14 cellular contexts compared by ENCODE assay signal in genomic region chr7:66747385-66748126, GRCh38. TPM values are rescaled to one million over a fixed set of nuclear protein-coding genes. Genes with fewer than 3 reads are reported as not detected.
DNase-seq lines count a peak whose midpoint lies in the region; ATAC-seq and TF ChIP-seq lines count a peak whose summit lies in the region.
"Had no signal": no experiment of that assay in that cellular context is flagged by ENCODE, and none has a peak within 500 bp of the region (broad histone marks: within the 10 kb centered on the region; RNA-seq: fewer than 3 reads in every experiment).

No MANE protein-coding gene starts in this region.

- peaks cover 19 to 38% (median 27%) of the 10 kb centered on the region in 4 donors for H3K4me1 Mint-ChIP-seq in CD4-positive, alpha-beta memory T cell

- H3K4me1 ChIP-seq in OCI-LY1 (ENCODE audit: insufficient read depth, low read length, severe bottlenecking) (peaks cover 70% of the 10 kb centered on the region), hepatocyte (ENCODE audit: insufficient read depth) (peaks cover 4% of the 10 kb centered on the region), smooth muscle cell (ENCODE audit: low read depth) (peaks cover 11% of the 10 kb centered on the region)
- no peaks in the 10 kb centered on the region for H3K4me1 ChIP-seq in CD4-positive, alpha-beta memory T cell (ENCODE audit: insufficient read depth, low read length)

- no peak overlapping the region for H3K4me3 Mint-ChIP-seq in CD4-positive, alpha-beta memory T cell
- H3K4me3 Mint-ChIP-seq: activated CD8-positive, alpha-beta T cell treated with anti-CD3 and anti-CD28 coated beads, Interleukin-2, amount 10 ng/mL, durations not matched to agents 7 days and 5 days; activated T-helper 17 cell treated with anti-CD3 and anti-CD28 coated beads, Interleukin-2, amount 50 U/mL, for 72 hours; CD4-positive, CD25-positive, alpha-beta regulatory T cell; naive thymus-derived CD4-positive, alpha-beta T cell had no signal

- CTCF ChIA-PET in CD4-positive, alpha-beta memory T cell (lab: Charles Lee; ENCODE audit: partially characterized antibody), result interaction anchor here (1.1 kb wide), 1 partner anchor 180 kb away, joined by 4 read pairs; no protein-coding TSS in a partner anchor

- H3K9ac ChIP-seq in OCI-LY1 (ENCODE audit: low read length) (no peak overlapping the region), smooth muscle cell (ENCODE audit: low read depth) (no peak overlapping the region)

- in situ Hi-C loops in brain microvascular endothelial cell (cut with HindIII; ENCODE audit: low pct_ligation_motif_present, low sequenced_read_pairs), result no loop called here

- H3F3A ChIP-seq in OCI-LY1 (ENCODE audit: insufficient read depth, low read length), result no peaks in the 10 kb centered on the region; the same call in 1 of the 2 replicates
- no peaks in the 10 kb centered on the region for H3F3A ChIP-seq in smooth muscle cell (ENCODE audit: low read depth)

- H3K27ac ChIP-seq in OCI-LY1 (ENCODE audit: low read depth, low read length, poor library complexity, severe bottlenecking) (peak overlapping the region; percentile 53), hepatocyte (no peak overlapping the region), smooth muscle cell (ENCODE audit: low read depth) (peak overlapping the region; percentile 47), brain microvascular endothelial cell (no peak overlapping the region)
- H3K27ac ChIP-seq in CD4-positive, alpha-beta memory T cell (ENCODE audit: low read depth, low read length), result no peak overlapping the region
- H3K27ac ChIP-seq: foreskin keratinocyte had no signal

- H3K9me3 ChIP-seq in OCI-LY1 (ENCODE audit: low read length) (no peaks in the 10 kb centered on the region), hepatocyte (ENCODE audit: low read depth) (no peaks in the 10 kb centered on the region), smooth muscle cell (replicated peaks; ENCODE audit: low read depth) (no peaks in the 10 kb centered on the region)
- H3K9me3 ChIP-seq in CD4-positive, alpha-beta memory T cell (ENCODE audit: control insufficient read depth in 1 of 2, low read length in 2 of 2), result no peaks in the 10 kb centered on the region

- no peaks in the 10 kb centered on the region for H4K20me1 ChIP-seq in OCI-LY1 (ENCODE audit: insufficient read depth, low read length)
- peaks cover 57% of the 10 kb centered on the region for H4K20me1 ChIP-seq in hepatocyte (ENCODE audit: insufficient read depth, poor library complexity, severe bottlenecking)
- peaks cover 97% of the 10 kb centered on the region for H4K20me1 ChIP-seq in smooth muscle cell (ENCODE audit: low read depth)

- intact Hi-C loops in CD4-positive, alpha-beta memory T cell (cut with micrococcal nuclease), result loop anchor here (10.0 kb wide), 1 partner anchor 1953 kb away; the partner anchor contains the start of gene ZNF138

- no peak overlapping the region for H2AFZ ChIP-seq in OCI-LY1 (ENCODE audit: low read length)
- no peak overlapping the region for H2AFZ ChIP-seq in hepatocyte
- no peak overlapping the region for H2AFZ ChIP-seq in smooth muscle cell (ENCODE audit: low read depth)

- H3K27me3 ChIP-seq in OCI-LY1 (ENCODE audit: insufficient read depth, low read length) (no peaks in the 10 kb centered on the region), hepatocyte (no peaks in the 10 kb centered on the region), smooth muscle cell (ENCODE audit: low read depth) (no peaks in the 10 kb centered on the region), brain microvascular endothelial cell (replicated peaks) (no peaks in the 10 kb centered on the region)
- no peaks in the 10 kb centered on the region for H3K27me3 ChIP-seq in CD4-positive, alpha-beta memory T cell (ENCODE audit: insufficient read depth, low read length)
- H3K27me3 ChIP-seq: foreskin keratinocyte had no signal

- POLR2A ChIA-PET in CD4-positive, alpha-beta memory T cell (lab: Charles Lee; ENCODE audit: partially characterized antibody), result no interaction called here

- H3K9me3 Mint-ChIP-seq in CD4-positive, alpha-beta memory T cell, result no peaks in the 10 kb centered on the region
- H3K9me3 Mint-ChIP-seq: activated T-helper 17 cell treated with anti-CD3 and anti-CD28 coated beads, Interleukin-2, amount 50 U/mL, for 72 hours; naive thymus-derived CD4-positive, alpha-beta T cell had no signal

- no peaks in the 10 kb centered on the region for H3K9me2 ChIP-seq in OCI-LY1 (ENCODE audit: low read depth, low read length)
- no peaks in the 10 kb centered on the region for H3K9me2 ChIP-seq in hepatocyte (replicated peaks; ENCODE audit: insufficient read depth)

- H3K27me3 Mint-ChIP-seq in CD4-positive, alpha-beta memory T cell, result no peaks in the 10 kb centered on the region
- H3K27me3 Mint-ChIP-seq: activated T-helper 17 cell treated with anti-CD3 and anti-CD28 coated beads, Interleukin-2, amount 50 U/mL, for 72 hours; CD4-positive, CD25-positive, alpha-beta regulatory T cell; naive thymus-derived CD4-positive, alpha-beta T cell had no signal

- H3K36me3 ChIP-seq in OCI-LY1 (ENCODE audit: insufficient read depth, low read length) (peaks cover 4% of the 10 kb centered on the region; the same call in 1 of the 2 replicates), hepatocyte (replicated peaks; ENCODE audit: insufficient read depth, low read depth) (no peaks in the 10 kb centered on the region), smooth muscle cell (ENCODE audit: low read depth) (no peaks in the 10 kb centered on the region), brain microvascular endothelial cell (replicated peaks) (no peaks in the 10 kb centered on the region)
- H3K36me3 ChIP-seq in CD4-positive, alpha-beta memory T cell (ENCODE audit: insufficient read depth, low read length), result no peaks in the 10 kb centered on the region

- peaks cover 54% of the 10 kb centered on the region for H3K79me2 ChIP-seq in OCI-LY1 (ENCODE audit: insufficient read depth, low read length)
- H3K79me2 ChIP-seq in hepatocyte, result peaks cover 98% of the 10 kb centered on the region
- peaks cover 100% of the 10 kb centered on the region for H3K79me2 ChIP-seq in smooth muscle cell (ENCODE audit: low read depth)

- TF ChIP-seq CTCF in GM12864 (IDR thresholded peaks at IDR 0.05; ENCODE audit: low read depth, low read length, missing control alignments), result no peak
- TF ChIP-seq CTCF in OCI-LY1 (IDR thresholded peaks at IDR 0.05; ENCODE audit: low read length), result no peak
- no peak for TF ChIP-seq CTCF in hepatocyte (IDR thresholded peaks at IDR 0.05; ENCODE audit: poor library complexity)
- TF ChIP-seq CTCF in smooth muscle cell (IDR thresholded peaks at IDR 0.05; ENCODE audit: borderline replicate concordance, insufficient read depth, poor library complexity, severe bottlenecking), result no peak
- no peak for TF ChIP-seq CTCF in brain microvascular endothelial cell (IDR thresholded peaks at IDR 0.05; ENCODE audit: low read depth, low read length, missing control alignments)

- H3K4me3 ChIP-seq in GM12864 (ENCODE audit: low read depth, low read length), result peak overlapping the region; percentile 23; the same call in 1 of the 2 replicates
- no peak overlapping the region for H3K4me3 ChIP-seq in OCI-LY1 (ENCODE audit: low read depth, low read length, poor library complexity, severe bottlenecking)
- no peak overlapping the region for H3K4me3 ChIP-seq in hepatocyte
- H3K4me3 ChIP-seq in smooth muscle cell, result no peak overlapping the region
- H3K4me3 ChIP-seq in CD4-positive, alpha-beta memory T cell (ENCODE audit: low read length in 2 of 2), result no peak overlapping the region
- no peak overlapping the region for H3K4me3 ChIP-seq in brain microvascular endothelial cell (ENCODE audit: low read depth, low read length)

- H3K36me3 Mint-ChIP-seq in CD4-positive, alpha-beta memory T cell, result peaks cover 0 to 8% of the 10 kb centered on the region in 2 donors

- DNase-seq in GM12864 (ENCODE audit: low read depth) (no peak), hepatocyte (ENCODE audit: low spot score) (no peak), smooth muscle cell (lab: John Stamatoyannopoulos, UW; ENCODE audit: unreplicated experiment) (no peak), brain microvascular endothelial cell (no peak)
- no peak for DNase-seq in CD4-positive, alpha-beta memory T cell
- DNase-seq: activated CD8-positive, alpha-beta T cell treated with anti-CD3 and anti-CD28 coated beads, Interleukin-2, amount 10 ng/mL, durations not matched to agents 7 days and 5 days; aorta; CD4-positive, CD25-positive, alpha-beta regulatory T cell; foreskin keratinocyte; naive thymus-derived CD4-positive, alpha-beta T cell; stimulated activated naive CD8-positive, alpha-beta T cell treated with anti-CD3 and anti-CD28 coated beads, Interleukin-15, Interleukin-2, amounts not matched to agents 100 U/mL and 50 U/mL, for 24 hours had no signal

- no peak for ATAC-seq in HG02870 (IDR thresholded peaks at IDR 0.05; ENCODE audit: unreplicated experiment)
- ATAC-seq: activated CD8-positive, alpha-beta T cell treated with anti-CD3 and anti-CD28 coated beads, Interleukin-2, amount 10 ng/mL, durations not matched to agents 7 days and 5 days; activated T-helper 17 cell treated with anti-CD3 and anti-CD28 coated beads, Interleukin-2, amount 50 U/mL, for 72 hours; foreskin keratinocyte; naive thymus-derived CD4-positive, alpha-beta T cell; stimulated activated naive CD8-positive, alpha-beta T cell treated with anti-CD3 and anti-CD28 coated beads, Interleukin-15, Interleukin-2, amounts not matched to agents 100 U/mL and 50 U/mL, for 24 hours had no signal

- H3K4me2 ChIP-seq in OCI-LY1 (ENCODE audit: low read length), result peak overlapping the region; percentile 7; the same call in 1 of the 2 replicates
- peak overlapping the region; percentile 19 for H3K4me2 ChIP-seq in hepatocyte
- peak overlapping the region; percentile 59 for H3K4me2 ChIP-seq in smooth muscle cell

- whole genome bisulfite sequencing in hepatocyte (ENCODE audit: low lambda C conversion rate, missing lambda C conversion rate), result 79% methylated on average over 5 of the region's 5 CpGs
- WGBS in smooth muscle cell (ENCODE audit: low lambda C conversion rate), result 76% methylated on average over 5 of the region's 5 CpGs

- H3K27ac Mint-ChIP-seq in CD4-positive, alpha-beta memory T cell, result peak overlapping the region in 2 of 7 donors; percentile 19 to 55
- H3K27ac Mint-ChIP-seq: activated CD8-positive, alpha-beta T cell treated with anti-CD3 and anti-CD28 coated beads, Interleukin-2, amount 10 ng/mL, durations not matched to agents 7 days and 5 days; activated T-helper 17 cell treated with anti-CD3 and anti-CD28 coated beads, Interleukin-2, amount 50 U/mL, for 72 hours; CD4-positive, CD25-positive, alpha-beta regulatory T cell; naive thymus-derived CD4-positive, alpha-beta T cell had no signal

RNA-seq across cellular contexts. Expression of gene RABGEF1, which starts 7.0 kb away (rescaled TPM):
- total RNA-seq in hepatocyte (27.5 and 28.1 TPM in 2 replicates), smooth muscle cell (34.9 and 35.8 TPM in 2 replicates)
- polyA plus RNA-seq in hepatocyte (16.3 and 20.6 TPM in 2 replicates), smooth muscle cell (18.8 and 21.5 TPM in 2 replicates)
- total RNA-seq in CD4-positive, alpha-beta memory T cell, result 10 to 100 TPM; 23.0 to 28.6 TPM
- polyA plus RNA-seq in CD4-positive, alpha-beta memory T cell, result 10 to 100 TPM; 16.2 to 21.9 TPM

Comparison
In these comparisons a context has a peak if more than half of its experiments do, and no peak if none do; other contexts are left out.
1. H3K27ac ChIP-seq: peak in OCI-LY1 (single experiment) and smooth muscle cell (single experiment); none in hepatocyte (single experiment), CD4-positive, alpha-beta memory T cell (single experiment) and brain microvascular endothelial cell (single experiment).
2. H3K4me2 ChIP-seq: peak in every context shown above with its lines; median percentile 59 in smooth muscle cell; 19 in hepatocyte; 7 in OCI-LY1.